Comparison of ENCODE assay signal across 11 cellular contexts in genomic region chr17:77410470-77410869, GRCh38.
A peak's percentile ranks its signal among the peaks of the same experiment; 100 is the strongest.
DNase-seq lines count a peak whose midpoint lies in the region; ATAC-seq and TF ChIP-seq lines count a peak whose summit lies in the region.
"Had no signal": no experiment of that assay in that cellular context is flagged by ENCODE, and none has a peak within 500 bp of the region (broad histone marks: within the 10 kb centered on the region; RNA-seq: fewer than 3 reads in every experiment).

No MANE protein-coding gene starts in this region.

- 87 to 88% methylated on average over 13 of the region's 13 CpGs for WGBS in heart right ventricle, 2 donors
- WGBS in transverse colon (ENCODE audit: low coverage in 1 of 2), 2 donors: 87% methylated on average over 13 of the region's 13 CpGs; no CpG with 5 or more reads in 1 of the 2 donors

- H3K4me3 ChIP-seq in heart right ventricle (no peak overlapping the region), muscle layer of duodenum (ENCODE audit: low read depth in 1 of 2, low read length in 2 of 2) (no peak overlapping the region), transverse colon (no peak overlapping the region)

- peaks cover 0 to 18% (median 0%) of the 10 kb centered on the region in 9 donors for H3K36me3 ChIP-seq in heart right ventricle
- H3K36me3 ChIP-seq in muscle layer of duodenum (ENCODE audit: control insufficient read depth in 1 of 2, insufficient read depth in 2 of 2, low read length in 2 of 2): no peaks in the 10 kb centered on the region
- H3K36me3 ChIP-seq in transverse colon: no peaks in the 10 kb centered on the region

- TF ChIP-seq POLR2A in transverse colon (IDR thresholded peaks at IDR 0.05): no peak

- H3K4me3 Mint-ChIP-seq in activated T-helper 2 cell treated with anti-CD3 and anti-CD28 coated beads, Interferon-gamma antibody, Interleukin-2, Interleukin-4, amounts not matched to agents 10 μg/mL and 5 μg/mL and 100 μg/mL, durations not matched to agents 14 hours and 24 hours and 36 hours (ENCODE audit: low read depth): no peak overlapping the region

- TF ChIP-seq EP300 in transverse colon (IDR thresholded peaks at IDR 0.05; ENCODE audit: low read depth): no peak

- no peaks in the 10 kb centered on the region for H3K9me3 Mint-ChIP-seq in activated T-helper 2 cell treated with anti-CD3 and anti-CD28 coated beads, Interferon-gamma antibody, Interleukin-2, Interleukin-4, amounts not matched to agents 10 μg/mL and 5 μg/mL and 100 μg/mL, durations not matched to agents 14 hours and 24 hours and 36 hours

- TF ChIP-seq CTCF in heart right ventricle (IDR thresholded peaks at IDR 0.05) (no peak), transverse colon (IDR thresholded peaks at IDR 0.05) (no peak)

- no peaks in the 10 kb centered on the region for H3K27me3 Mint-ChIP-seq in activated T-helper 2 cell treated with anti-CD3 and anti-CD28 coated beads, Interferon-gamma antibody, Interleukin-2, Interleukin-4, amounts not matched to agents 10 μg/mL and 5 μg/mL and 100 μg/mL, durations not matched to agents 14 hours and 24 hours and 36 hours (ENCODE audit: low read depth)

- ATAC-seq in heart right ventricle: no peak
- no peak for ATAC-seq in HG03025 (IDR thresholded peaks at IDR 0.05; ENCODE audit: low FRiP score, unreplicated experiment)

- in situ Hi-C loops in transverse colon (cut with MboI; ENCODE audit: low pct_ligation_motif_present in 1 of 4, low pct_unique_long_range_greater_than_20kb in 1 of 4, low sequenced_read_pairs in 3 of 4): no loop called here

- H3K36me3 Mint-ChIP-seq in activated T-helper 2 cell treated with anti-CD3 and anti-CD28 coated beads, Interferon-gamma antibody, Interleukin-2, Interleukin-4, amounts not matched to agents 10 μg/mL and 5 μg/mL and 100 μg/mL, durations not matched to agents 14 hours and 24 hours and 36 hours (ENCODE audit: low read depth): peaks cover 53% of the 10 kb centered on the region

- H3K27ac Mint-ChIP-seq in activated T-helper 2 cell treated with anti-CD3 and anti-CD28 coated beads, Interferon-gamma antibody, Interleukin-2, Interleukin-4, amounts not matched to agents 10 μg/mL and 5 μg/mL and 100 μg/mL, durations not matched to agents 14 hours and 24 hours and 36 hours: peak overlapping the region; percentile 77

- H3K4me1 ChIP-seq in heart right ventricle: peaks cover 23 to 75% (median 51%) of the 10 kb centered on the region in 9 donors
- peaks cover 6 to 53% of the 10 kb centered on the region in 2 donors for H3K4me1 ChIP-seq in muscle layer of duodenum (ENCODE audit: control insufficient read depth in 1 of 2, insufficient read depth in 2 of 2, low read length in 2 of 2)
- peaks cover 39 to 53% (median 51%) of the 10 kb centered on the region in 4 donors for H3K4me1 ChIP-seq in transverse colon

- H3K27ac ChIP-seq in heart right ventricle: peak overlapping the region in 8 of 10 donors; percentile 28 to 88 (median 76)
- peak overlapping the region; percentile 84 for H3K27ac ChIP-seq in muscle layer of duodenum (ENCODE audit: low read length)
- H3K27ac ChIP-seq in transverse colon: peak overlapping the region; percentile 81 to 94 (median 91)
- H3K27ac ChIP-seq: C4-2B had no signal

- peaks cover 56% of the 10 kb centered on the region for H3K4me1 Mint-ChIP-seq in activated T-helper 2 cell treated with anti-CD3 and anti-CD28 coated beads, Interferon-gamma antibody, Interleukin-2, Interleukin-4, amounts not matched to agents 10 μg/mL and 5 μg/mL and 100 μg/mL, durations not matched to agents 14 hours and 24 hours and 36 hours (ENCODE audit: low read depth)

- H3K9me3 ChIP-seq in heart right ventricle: peaks cover 0 to 14% (median 0%) of the 10 kb centered on the region in 11 donors
- no peaks in the 10 kb centered on the region for H3K9me3 ChIP-seq in muscle layer of duodenum (ENCODE audit: control insufficient read depth in 1 of 2, low read length in 2 of 2)
- H3K9me3 ChIP-seq in transverse colon: no peaks in the 10 kb centered on the region

- intact Hi-C loops in heart right ventricle (cut with DNase I) (no loop called here), cardiac septum (cut with DNase I) (no loop called here), transverse colon (cut with DNase I; ENCODE audit: low total_unique reads) (no loop called here)
- intact Hi-C loops in activated T-helper 2 cell treated with anti-CD3 and anti-CD28 coated beads, Interferon-gamma antibody, Interleukin-2, Interleukin-4, amounts not matched to agents 10 μg/mL and 5 μg/mL and 100 μg/mL, durations not matched to agents 14 hours and 24 hours and 36 hours (cut with micrococcal nuclease): no loop called here

- H3K27me3 ChIP-seq in heart right ventricle (no peaks in the 10 kb centered on the region), muscle layer of duodenum (ENCODE audit: low read depth, low read length) (no peaks in the 10 kb centered on the region), transverse colon (no peaks in the 10 kb centered on the region)

- no peak for DNase-seq in heart right ventricle
- DNase-seq in cardiac septum (ENCODE audit: low spot score): no peak
- no peak for DNase-seq in activated T-helper 2 cell treated with anti-CD3 and anti-CD28 coated beads, Interferon-gamma antibody, Interleukin-2, Interleukin-4, amounts not matched to agents 10 μg/mL and 5 μg/mL and 100 μg/mL, durations not matched to agents 14 hours and 24 hours and 36 hours (ENCODE audit: low spot score)
- no peak for DNase-seq in transverse colon
- no peak for DNase-seq in HUDEP-2 (lab: John Stamatoyannopoulos, UW; ENCODE audit: unreplicated experiment in 76 of 76)
- DNase-seq in ureter (ENCODE audit: low spot score): no peak
- DNase-seq: aorta, NCI-H1930 had no signal
